ENCODE assay signal across 8 cellular contexts in the genomic region with DNA sequence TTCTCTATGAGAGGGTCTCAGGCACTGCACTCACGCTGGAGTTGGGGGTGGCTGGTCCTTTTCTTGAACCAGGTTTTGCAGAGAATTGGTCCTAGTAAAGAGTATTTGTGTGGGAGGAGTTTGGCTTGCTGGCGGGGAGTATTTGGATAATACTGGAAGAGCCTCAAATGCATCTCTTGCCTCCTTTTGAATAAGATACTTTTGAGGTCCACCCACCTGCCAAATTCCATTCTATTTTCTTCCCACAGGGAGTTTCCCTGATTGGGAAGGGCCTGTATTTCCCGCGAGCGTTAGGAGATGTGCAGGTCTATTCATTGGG. TPM values are rescaled to one million over a fixed set of nuclear protein-coding genes. Genes with fewer than 3 reads are reported as not detected.
DNase-seq lines count a peak whose midpoint lies in the region; ATAC-seq and TF ChIP-seq lines count a peak whose summit lies in the region.

No MANE protein-coding gene starts in this region.

- no peaks in the 10 kb centered on the region for H3K9me3 ChIP-seq in OCI-LY1 (ENCODE audit: low read length)
- no peaks in the 10 kb centered on the region for H3K9me3 ChIP-seq in neuron (ENCODE audit: low read length)

- peak overlapping the region; percentile 86 for H3K4me2 ChIP-seq in OCI-LY1 (ENCODE audit: low read length)

- peak overlapping the region; percentile 87 for H3K4me3 Mint-ChIP-seq in Calu3 (ENCODE audit: low read depth, unreplicated experiment)
- H3K4me3 Mint-ChIP-seq in effector memory CD8-positive, alpha-beta T cell = peak overlapping the region; percentile 80 to 88

- TF ChIP-seq CTCF in Calu3 (IDR thresholded peaks at IDR 0.05; ENCODE audit: unreplicated experiment) (no peak), OCI-LY1 (IDR thresholded peaks at IDR 0.05; ENCODE audit: low read length) (no peak)

- H3K4me1 Mint-ChIP-seq in Calu3 (ENCODE audit: low read depth, unreplicated experiment) = peaks cover 74% of the 10 kb centered on the region
- H3K4me1 Mint-ChIP-seq in effector memory CD8-positive, alpha-beta T cell (ENCODE audit: low read depth in 2 of 2) = peaks cover 50% of the 10 kb centered on the region in 2 donors

- peaks cover 10% of the 10 kb centered on the region; the same call in 1 of the 2 replicates for H3K36me3 ChIP-seq in OCI-LY1 (ENCODE audit: insufficient read depth, low read length)
- H3K36me3 ChIP-seq in neuron (ENCODE audit: insufficient read depth, low read length) = no peaks in the 10 kb centered on the region

- peaks cover 3% of the 10 kb centered on the region; the same call in 1 of the 2 replicates for H4K20me1 ChIP-seq in OCI-LY1 (ENCODE audit: insufficient read depth, low read length)

- BruUV-seq in Calu3 (replicated peaks; lab: Mats Ljungman, UMichigan) = no TSS peak

- intact Hi-C loops in Calu3 (cut with micrococcal nuclease; ENCODE audit: unreplicated experiment) = no loop called here

- no peaks in the 10 kb centered on the region for H3K9me3 Mint-ChIP-seq in Calu3 (ENCODE audit: low read depth, unreplicated experiment)
- no peaks in the 10 kb centered on the region for H3K9me3 Mint-ChIP-seq in effector memory CD8-positive, alpha-beta T cell

- H3K9me2 ChIP-seq in OCI-LY1 (ENCODE audit: low read depth, low read length) = no peaks in the 10 kb centered on the region

- peak overlapping the region; percentile 50; the same call in 1 of the 2 replicates for H3K9ac ChIP-seq in OCI-LY1 (ENCODE audit: low read length)

- H2AFZ ChIP-seq in OCI-LY1 (ENCODE audit: low read length) (peak overlapping the region; percentile 73; the same call in 1 of the 2 replicates), neuron (ENCODE audit: low read depth, low read length) (peak overlapping the region; percentile 64)

- H3K4me3 ChIP-seq in OCI-LY1 (ENCODE audit: low read depth, low read length, poor library complexity, severe bottlenecking) (peak overlapping the region; percentile 58), neuron (ENCODE audit: low read length) (peak overlapping the region; percentile 55)

- H3K27me3 ChIP-seq in OCI-LY1 (ENCODE audit: insufficient read depth, low read length) = no peaks in the 10 kb centered on the region
- H3K27me3 ChIP-seq in neuron (ENCODE audit: insufficient read depth, low read length) = peaks cover 6% of the 10 kb centered on the region

- DNase-seq in Calu3 (no peak), ureter (ENCODE audit: low spot score) (no peak), RKO (ENCODE audit: low spot score) (no peak), EL (no peak)
- no peak for DNase-seq in effector memory CD8-positive, alpha-beta T cell

- peak overlapping the region; percentile 96 for H3K27ac Mint-ChIP-seq in Calu3 (ENCODE audit: unreplicated experiment)
- peak overlapping the region; percentile 93 to 95 for H3K27ac Mint-ChIP-seq in effector memory CD8-positive, alpha-beta T cell

- no peak for ATAC-seq in effector memory CD8-positive, alpha-beta T cell (replicated peaks)
- ATAC-seq in GM18909 (IDR thresholded peaks at IDR 0.05; ENCODE audit: poor library complexity, unreplicated experiment) = no peak

- CTCF ChIA-PET in Calu3 (lab: Charles Lee) = interaction anchor here (0.6 to 1.4 kb wide), 8 partner anchors 26 to 438 kb away, joined by 3 to 7 read pairs (median 4); no protein-coding TSS in a partner anchor

- peaks cover 54% of the 10 kb centered on the region for H3K36me3 Mint-ChIP-seq in Calu3 (ENCODE audit: insufficient read depth, unreplicated experiment)
- H3K36me3 Mint-ChIP-seq in effector memory CD8-positive, alpha-beta T cell (ENCODE audit: insufficient read depth) = peaks cover 28% of the 10 kb centered on the region

- no peak overlapping the region for H3K27ac ChIP-seq in OCI-LY1 (ENCODE audit: low read depth, low read length, poor library complexity, severe bottlenecking)

- H3K4me1 ChIP-seq in OCI-LY1 (ENCODE audit: insufficient read depth, low read length, severe bottlenecking) (peaks cover 33% of the 10 kb centered on the region), neuron (ENCODE audit: insufficient read depth, low read length) (peaks cover 23% of the 10 kb centered on the region)

- H3F3A ChIP-seq in OCI-LY1 (ENCODE audit: insufficient read depth, low read length) = 0 out of 2 replicates have a peak, but pooled peaks cover 4% of the 10 kb centered on the region

- H3K27me3 Mint-ChIP-seq in Calu3 (ENCODE audit: unreplicated experiment) = no peaks in the 10 kb centered on the region
- H3K27me3 Mint-ChIP-seq in effector memory CD8-positive, alpha-beta T cell = no peaks in the 10 kb centered on the region

- peaks cover 28% of the 10 kb centered on the region for H3K79me2 ChIP-seq in OCI-LY1 (ENCODE audit: insufficient read depth, low read length)

RNA-seq across cellular contexts. Expression of a gene that starts 0.5 kb away (rescaled TPM):
- total RNA-seq in Calu3 (2022) (29.2 and 37.4 TPM in 2 replicates), ureter (34.2 TPM)
